Comparison of ENCODE assay signal across 20 cellular contexts in genomic region chr4:94634266-94634665, GRCh38.
DNase-seq lines count a peak whose midpoint lies in the region; ATAC-seq and TF ChIP-seq lines count a peak whose summit lies in the region.
"Had no signal": no experiment of that assay in that cellular context is flagged by ENCODE, and none has a peak within 500 bp of the region (broad histone marks: within the 10 kb centered on the region; RNA-seq: fewer than 3 reads in every experiment).

No MANE protein-coding gene starts in this region.

- H3K36me3 ChIP-seq in brain microvascular endothelial cell (replicated peaks) = peaks cover 8% of the 10 kb centered on the region
- H3K36me3 ChIP-seq: thyroid gland had no signal

- intact Hi-C loops in sciatic nerve (cut with DNase I) = no loop called here

- H3K4me3 ChIP-seq in brain microvascular endothelial cell (ENCODE audit: low read depth, low read length) = no peak overlapping the region
- H3K4me3 ChIP-seq: gastroesophageal sphincter, spleen, thyroid gland had no signal

- in situ Hi-C loops in brain microvascular endothelial cell (cut with HindIII; ENCODE audit: low pct_ligation_motif_present, low sequenced_read_pairs) = loop anchor here (25.0 kb wide), 1 partner anchor 478 kb away; no protein-coding TSS in a partner anchor

- H3K27ac ChIP-seq in epithelial cell of prostate (peak overlapping the region; percentile 57), brain microvascular endothelial cell (no peak overlapping the region)
- H3K27ac ChIP-seq: gastroesophageal sphincter, spleen, thyroid gland had no signal

- TF ChIP-seq CTCF in brain microvascular endothelial cell (IDR thresholded peaks at IDR 0.05; ENCODE audit: low read depth, low read length, missing control alignments) = no peak

- DNase-seq in EH (ENCODE audit: low read depth) (peak; percentile 83), LHCN-M2 (ENCODE audit: low read depth) (peak; percentile 20), epithelial cell of prostate (ENCODE audit: low read depth, low spot score) (no peak), sciatic nerve (ENCODE audit: low spot score) (no peak), dermis blood vessel endothelial cell (no peak), iPS-NIHi7 (ENCODE audit: extremely low spot score) (no peak), NCI-H128 (lab: John Stamatoyannopoulos, UW; ENCODE audit: unreplicated experiment) (no peak), brain microvascular endothelial cell (no peak)
- DNase-seq: activated CD4-positive, alpha-beta T cell treated with anti-CD3 and anti-CD28 coated beads, Interleukin-2, amount 50 U/mL, for 48 hours; activated effector memory CD4-positive, alpha-beta T cell treated with anti-CD3 and anti-CD28 coated beads, Interleukin-2, amount 50 U/mL, for 16 hours; DMS79 treated with DMSO at 0.1 percent for 48 hours; GOT3; kidney glomerular epithelial cell; NCI-H1417; NCI-H2107; RPMI8226; spleen; stimulated activated CD4-positive, alpha-beta T cell treated with anti-CD3 and anti-CD28 coated beads, Interleukin-4, amount 100 ng/mL, for 4 hours; thyroid gland had no signal

- H3K27me3 ChIP-seq in brain microvascular endothelial cell (replicated peaks) = no peaks in the 10 kb centered on the region
- H3K27me3 ChIP-seq: gastroesophageal sphincter, spleen, thyroid gland had no signal

- peak; percentile 49 for ATAC-seq in sciatic nerve
- ATAC-seq: gastroesophageal sphincter had no signal

Comparison
In these comparisons a context has a peak if more than half of its experiments do, and no peak if none do; other contexts are left out.
1. DNase-seq: peak in EH (single experiment) and LHCN-M2 (single experiment); none in epithelial cell of prostate (single experiment), sciatic nerve (single experiment), dermis blood vessel endothelial cell (single experiment), iPS-NIHi7 (single experiment), NCI-H128 (single experiment) and brain microvascular endothelial cell (single experiment).